20 cellular contexts compared by ENCODE assay signal in the genomic region with DNA sequence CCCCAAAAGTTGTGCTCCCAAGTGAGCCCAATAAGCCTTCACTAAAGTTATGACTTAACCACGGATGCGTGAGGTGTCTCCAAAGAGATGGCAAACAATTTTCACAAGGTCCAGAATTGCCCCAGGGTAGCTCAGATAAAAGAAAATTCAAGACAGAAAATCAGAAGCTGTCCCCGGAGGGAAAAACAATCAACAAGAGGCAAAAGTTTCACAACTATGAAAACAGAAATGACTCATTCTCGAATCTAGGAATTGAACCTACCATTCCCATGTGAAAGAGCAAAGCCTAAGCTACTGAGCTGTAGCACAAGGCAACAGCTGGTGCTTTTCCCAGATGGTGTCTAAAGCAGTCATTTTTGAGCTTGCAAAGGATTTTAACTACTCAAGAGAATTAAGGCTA. TPM values are rescaled to one million over a fixed set of nuclear protein-coding genes. Genes with fewer than 3 reads are reported as not detected.
DNase-seq lines count a peak whose midpoint lies in the region; ATAC-seq and TF ChIP-seq lines count a peak whose summit lies in the region.
"Had no signal": no experiment of that assay in that cellular context is flagged by ENCODE, and none has a peak within 500 bp of the region (broad histone marks: within the 10 kb centered on the region; RNA-seq: fewer than 3 reads in every experiment).

No MANE protein-coding gene starts in this region.

- CTCF ChIA-PET in HEK293 (lab: Yijun Ruan, JAX) (no interaction called here), PC-9 (lab: Charles Lee) (no interaction called here)
- CTCF ChIA-PET in activated CD4-positive, alpha-beta memory T cell treated with anti-CD3 and anti-CD28 coated beads for 36 hours (lab: Charles Lee) = no interaction called here

- H3K4me2 ChIP-seq in PC-9 = peak overlapping the region; percentile 26; the same call in 1 of the 2 replicates

- BruUV-seq in PC-9 (replicated peaks; lab: Mats Ljungman, UMichigan) = no TSS peak

- H3F3A ChIP-seq in PC-9 (ENCODE audit: insufficient read depth, low read depth) = no peaks in the 10 kb centered on the region

- H4K20me1 ChIP-seq in PC-9 (ENCODE audit: insufficient read depth) = no peaks in the 10 kb centered on the region

- no peak overlapping the region for H2AFZ ChIP-seq in PC-9

- peak overlapping the region; percentile 21 for H3K4me3 Mint-ChIP-seq in glutamatergic neuron (ENCODE audit: unreplicated experiment)
- no peak overlapping the region for H3K4me3 Mint-ChIP-seq in activated CD4-positive, alpha-beta memory T cell treated with anti-CD3 and anti-CD28 coated beads for 36 hours
- H3K4me3 Mint-ChIP-seq: activated CD4-positive, alpha-beta T cell treated with anti-CD3 and anti-CD28 coated beads, Interleukin-2, amount 10 ng/mL, durations not matched to agents 7 days and 5 days; activated naive CD8-positive, alpha-beta T cell treated with anti-CD3 and anti-CD28 coated beads, Interleukin-2, amount 10 ng/mL, durations not matched to agents 7 days and 5 days; activated T-cell treated with anti-CD3 and anti-CD28 coated beads, Interleukin-2, amount 50 U/mL, for 24 hours; effector memory CD8-positive, alpha-beta T cell; HFFc6 had no signal

- ATAC-seq in HG02678 (IDR thresholded peaks at IDR 0.05; ENCODE audit: unreplicated experiment) = no peak
- ATAC-seq: effector memory CD8-positive, alpha-beta T cell had no signal

- no peaks in the 10 kb centered on the region for H3K36me3 Mint-ChIP-seq in glutamatergic neuron (ENCODE audit: unreplicated experiment)
- no peaks in the 10 kb centered on the region for H3K36me3 Mint-ChIP-seq in activated CD4-positive, alpha-beta memory T cell treated with anti-CD3 and anti-CD28 coated beads for 36 hours
- H3K36me3 Mint-ChIP-seq: activated naive CD8-positive, alpha-beta T cell treated with anti-CD3 and anti-CD28 coated beads, Interleukin-2, amount 10 ng/mL, durations not matched to agents 7 days and 5 days had no signal

- no peak overlapping the region for H3K4me3 ChIP-seq in AG10803 (ENCODE audit: low read length)
- no peak overlapping the region for H3K4me3 ChIP-seq in HEK293 (ENCODE audit: low read depth, low read length)
- H3K4me3 ChIP-seq in PC-9 = no peak overlapping the region
- no peak overlapping the region for H3K4me3 ChIP-seq in vagina

- POLR2A ChIA-PET in HEK293 (lab: Yijun Ruan, JAX) = no interaction called here
- POLR2A ChIA-PET in PC-9 (lab: Charles Lee; ENCODE audit: unreplicated experiment) = no interaction called here
- POLR2A ChIA-PET in activated CD4-positive, alpha-beta memory T cell treated with anti-CD3 and anti-CD28 coated beads for 36 hours (lab: Charles Lee) = no interaction called here

- no peaks in the 10 kb centered on the region for H3K4me1 ChIP-seq in HEK293 (ENCODE audit: control insufficient read depth, insufficient read depth, low read length)
- no peaks in the 10 kb centered on the region for H3K4me1 ChIP-seq in PC-9 (replicated peaks; ENCODE audit: insufficient read depth)
- H3K4me1 ChIP-seq in vagina = no peaks in the 10 kb centered on the region

- TF ChIP-seq POLR2A in vagina (IDR thresholded peaks at IDR 0.05) = no peak

- no peaks in the 10 kb centered on the region for H3K9me2 ChIP-seq in PC-9 (ENCODE audit: insufficient read depth)

- intact Hi-C loops in PC-9 (cut with micrococcal nuclease; ENCODE audit: unreplicated experiment) (loop anchor here (10.0 kb wide), 1 partner anchor 63 kb away; no protein-coding TSS in a partner anchor), vagina (cut with DNase I) (no loop called here)
- intact Hi-C loops in activated CD4-positive, alpha-beta memory T cell treated with anti-CD3 and anti-CD28 coated beads for 36 hours (cut with micrococcal nuclease) = no loop called here

- peak overlapping the region; percentile 86 for H3K27ac Mint-ChIP-seq in glutamatergic neuron (ENCODE audit: unreplicated experiment)
- no peak overlapping the region for H3K27ac Mint-ChIP-seq in activated CD4-positive, alpha-beta memory T cell treated with anti-CD3 and anti-CD28 coated beads for 36 hours
- H3K27ac Mint-ChIP-seq: activated CD4-positive, alpha-beta T cell treated with anti-CD3 and anti-CD28 coated beads, Interleukin-2, amount 10 ng/mL, durations not matched to agents 7 days and 5 days; activated naive CD8-positive, alpha-beta T cell treated with anti-CD3 and anti-CD28 coated beads, Interleukin-2, amount 10 ng/mL, durations not matched to agents 7 days and 5 days; activated T-cell treated with anti-CD3 and anti-CD28 coated beads, Interleukin-2, amount 50 U/mL, for 24 hours; effector memory CD8-positive, alpha-beta T cell; HFFc6 had no signal

- H3K9me3 ChIP-seq in HEK293 (ENCODE audit: control insufficient read depth, insufficient read depth, low read depth, low read length) (no peaks in the 10 kb centered on the region), PC-9 (ENCODE audit: insufficient read depth, low read depth) (no peaks in the 10 kb centered on the region), vagina (no peaks in the 10 kb centered on the region)

- peaks cover 9% of the 10 kb centered on the region for H3K27me3 Mint-ChIP-seq in glutamatergic neuron (ENCODE audit: unreplicated experiment)
- peaks cover 2% of the 10 kb centered on the region for H3K27me3 Mint-ChIP-seq in activated CD4-positive, alpha-beta memory T cell treated with anti-CD3 and anti-CD28 coated beads for 36 hours
- H3K27me3 Mint-ChIP-seq: activated CD4-positive, alpha-beta T cell treated with anti-CD3 and anti-CD28 coated beads, Interleukin-2, amount 10 ng/mL, durations not matched to agents 7 days and 5 days; activated naive CD8-positive, alpha-beta T cell treated with anti-CD3 and anti-CD28 coated beads, Interleukin-2, amount 10 ng/mL, durations not matched to agents 7 days and 5 days; activated T-cell treated with anti-CD3 and anti-CD28 coated beads, Interleukin-2, amount 50 U/mL, for 24 hours; effector memory CD8-positive, alpha-beta T cell had no signal

- no peak for TF ChIP-seq CTCF in AG10803 (conservative IDR thresholded peaks at IDR 0.05; ENCODE audit: low read length)
- TF ChIP-seq CTCF in HEK293 (tag by site-specific recombination; IDR thresholded peaks at IDR 0.05) = no peak
- TF ChIP-seq CTCF in PC-9 (conservative IDR thresholded peaks at IDR 0.05) = no peak
- TF ChIP-seq CTCF in glutamatergic neuron (IDR thresholded peaks at IDR 0.05; ENCODE audit: partially characterized antibody, unreplicated experiment) = no peak
- TF ChIP-seq CTCF in vagina (IDR thresholded peaks at IDR 0.05) = no peak

- H3K36me3 ChIP-seq in HEK293 (ENCODE audit: control insufficient read depth in 2 of 2, insufficient read depth in 1 of 2, low read length in 2 of 2) (no peaks in the 10 kb centered on the region), PC-9 (ENCODE audit: low read depth) (no peaks in the 10 kb centered on the region), vagina (no peaks in the 10 kb centered on the region)

- DNase-seq in AG10803 (ENCODE audit: low read depth) (peak; percentile 8), PC-9 (peak in 1 of 2 experiments; percentile 67), glutamatergic neuron (peak; percentile 51), NOMO-1 treated with DMSO at 0.1 percent for 48 hours (lab: John Stamatoyannopoulos, UW; ENCODE audit: unreplicated experiment) (no peak), vagina (ENCODE audit: extremely low spot score in 2 of 2) (no peak)
- no peak for DNase-seq in activated CD4-positive, alpha-beta memory T cell treated with anti-CD3 and anti-CD28 coated beads for 36 hours
- DNase-seq: activated CD4-positive, alpha-beta T cell treated with anti-CD3 and anti-CD28 coated beads, Interleukin-2, amount 10 ng/mL, durations not matched to agents 7 days and 5 days; activated naive CD8-positive, alpha-beta T cell treated with anti-CD3 and anti-CD28 coated beads, Interleukin-2, amount 10 ng/mL, durations not matched to agents 7 days and 5 days; activated T-cell treated with anti-CD3 and anti-CD28 coated beads, Interleukin-2, amount 50 U/mL, for 24 hours; central memory CD4-positive, alpha-beta T cell; effector memory CD8-positive, alpha-beta T cell; HFFc6; Karpas-422; NCI-H2107; RPMI8226; small intestine; stimulated activated naive CD4-positive, alpha-beta T cell; T-helper 9 cell had no signal

- peaks cover 12% of the 10 kb centered on the region for H3K9me3 Mint-ChIP-seq in glutamatergic neuron (ENCODE audit: unreplicated experiment)
- H3K9me3 Mint-ChIP-seq in activated CD4-positive, alpha-beta memory T cell treated with anti-CD3 and anti-CD28 coated beads for 36 hours = no peaks in the 10 kb centered on the region

- H3K79me2 ChIP-seq in PC-9 (ENCODE audit: low read depth) = no peaks in the 10 kb centered on the region

- H3K4me1 Mint-ChIP-seq in glutamatergic neuron (ENCODE audit: low read depth, unreplicated experiment) = peaks cover 56% of the 10 kb centered on the region
- no peaks in the 10 kb centered on the region for H3K4me1 Mint-ChIP-seq in activated CD4-positive, alpha-beta memory T cell treated with anti-CD3 and anti-CD28 coated beads for 36 hours (ENCODE audit: low read depth)
- H3K4me1 Mint-ChIP-seq: activated naive CD8-positive, alpha-beta T cell treated with anti-CD3 and anti-CD28 coated beads, Interleukin-2, amount 10 ng/mL, durations not matched to agents 7 days and 5 days had no signal

- no peak overlapping the region for H3K27ac ChIP-seq in HEK293 (ENCODE audit: extremely low read depth, low read depth, low read length)
- H3K27ac ChIP-seq in PC-9 = no peak overlapping the region
- H3K27ac ChIP-seq in vagina = no peak overlapping the region

- H3K27me3 ChIP-seq in PC-9 (ENCODE audit: insufficient read depth, low read depth) (no peaks in the 10 kb centered on the region), vagina (no peaks in the 10 kb centered on the region)

TF ChIP-seq in HEK293, 187 proteins besides CTCF, POLR2A, EP300 and RAD21:
- TF ChIP-seq OSR2 (tag by site-specific recombination; IDR thresholded peaks at IDR 0.05) (no peak), SCRT2 (tag by site-specific recombination; IDR thresholded peaks at IDR 0.05) (peak; percentile 75)

RNA-seq across cellular contexts. Expression of a gene that starts 33.5 kb away (rescaled TPM):
- 26.1 and 28.0 TPM in 2 replicates for total RNA-seq in PC-9 (2021)
- total RNA-seq in glutamatergic neuron (ENCODE audit: unreplicated experiment) = 1.4 TPM
- total RNA-seq in activated CD4-positive, alpha-beta memory T cell treated with anti-CD3 and anti-CD28 coated beads for 36 hours = 1 to 10 TPM; 3.3 to 3.8 TPM
- not detected for total RNA-seq in vagina

Comparison
In these comparisons a context has a peak if more than half of its experiments do, and no peak if none do; other contexts are left out.
1. DNase-seq: peak in AG10803 (single experiment) and glutamatergic neuron (single experiment); none in activated CD4-positive, alpha-beta memory T cell treated with anti-CD3 and anti-CD28 coated beads for 36 hours (single experiment), NOMO-1 treated with DMSO at 0.1 percent for 48 hours (single experiment) and vagina (0 of 2).